In the genomic region with DNA sequence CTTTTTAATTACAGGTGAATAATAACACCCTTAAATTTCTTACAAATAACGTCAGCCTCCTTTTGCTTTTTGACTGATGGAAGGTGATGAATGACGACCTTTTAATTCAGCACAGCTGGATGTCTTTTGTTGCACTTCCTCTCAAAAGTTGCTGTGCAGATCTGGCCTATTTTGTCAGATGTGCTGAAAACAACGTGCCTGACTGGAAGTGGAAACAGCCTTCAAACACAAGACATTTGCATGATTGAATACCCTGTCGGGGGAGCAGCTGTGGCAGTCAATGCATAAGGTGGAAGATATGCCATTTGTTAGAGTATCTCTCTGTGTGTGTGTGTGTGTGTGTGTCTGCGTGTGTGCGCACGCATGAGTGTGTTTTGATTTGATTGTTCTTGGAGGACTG, we compare ENCODE assay signal across 10 cellular contexts.
DNase-seq lines count a peak whose midpoint lies in the region; ATAC-seq, FAIRE-seq and TF ChIP-seq lines count a peak whose summit lies in the region.
"Had no signal": no experiment of that assay in that cellular context is flagged by ENCODE, and none has a peak within 500 bp of the region (broad histone marks: within the 10 kb centered on the region; RNA-seq: fewer than 3 reads in every experiment).

No MANE protein-coding gene starts in this region.

- dilution Hi-C loops in endothelial cell of umbilical vein (cut with MboI; ENCODE audit: extremely low pct_ligation_motif_present, low sequenced_read_pairs): no loop called here

- no peaks in the 10 kb centered on the region for H3K9me1 ChIP-seq in endothelial cell of umbilical vein (replicated peaks; ENCODE audit: control insufficient read depth, extremely low read depth, insufficient read depth, low read length)

- no peaks in the 10 kb centered on the region for H3K9me3 ChIP-seq in endothelial cell of umbilical vein (replicated peaks; ENCODE audit: control insufficient read depth, insufficient read depth, low read length)
- H3K9me3 ChIP-seq in osteoblast (ENCODE audit: low read depth, low read length): no peaks in the 10 kb centered on the region

- H3K79me2 ChIP-seq in endothelial cell of umbilical vein (ENCODE audit: control insufficient read depth, insufficient read depth, low read length): no peaks in the 10 kb centered on the region
- no peaks in the 10 kb centered on the region for H3K79me2 ChIP-seq in osteoblast (ENCODE audit: insufficient read depth, low read length)

- H3K9me3 Mint-ChIP-seq in activated naive CD8-positive, alpha-beta T cell treated with anti-CD3 and anti-CD28 coated beads for 36 hours: peaks cover 2% of the 10 kb centered on the region

- no peak overlapping the region for H3K4me3 Mint-ChIP-seq in activated naive CD8-positive, alpha-beta T cell treated with anti-CD3 and anti-CD28 coated beads for 36 hours
- H3K4me3 Mint-ChIP-seq: activated CD4-positive, alpha-beta memory T cell treated with anti-CD3 and anti-CD28 coated beads for 36 hours had no signal

- ATAC-seq in GM19468 (IDR thresholded peaks at IDR 0.05; ENCODE audit: extremely low read depth, unreplicated experiment) (peak; percentile 26), HG03025 (IDR thresholded peaks at IDR 0.05; ENCODE audit: low FRiP score, unreplicated experiment) (no peak)

- CTCF ChIA-PET in endothelial cell of umbilical vein (lab: Charles Lee): interaction anchor here (1.1 to 1.5 kb wide), 3 partner anchors 11 to 203 kb away, joined by 3 read pairs; no protein-coding TSS in a partner anchor

- H2AFZ ChIP-seq in endothelial cell of umbilical vein (ENCODE audit: low read depth, low read length): peak overlapping the region; percentile 41
- H2AFZ ChIP-seq in osteoblast (ENCODE audit: low read length): peak overlapping the region; percentile 40

- H3K27me3 Mint-ChIP-seq in activated naive CD8-positive, alpha-beta T cell treated with anti-CD3 and anti-CD28 coated beads for 36 hours: peaks cover 6% of the 10 kb centered on the region
- H3K27me3 Mint-ChIP-seq: activated CD4-positive, alpha-beta memory T cell treated with anti-CD3 and anti-CD28 coated beads for 36 hours had no signal

- H3K36me3 ChIP-seq in endothelial cell of umbilical vein (ENCODE audit: control insufficient read depth in 2 of 2, extremely low read depth in 1 of 2, insufficient read depth in 2 of 2, low read length in 2 of 2): no peaks in the 10 kb centered on the region
- no peaks in the 10 kb centered on the region for H3K36me3 ChIP-seq in osteoblast (ENCODE audit: insufficient read depth, low read length)

- H3K4me1 Mint-ChIP-seq in activated naive CD8-positive, alpha-beta T cell treated with anti-CD3 and anti-CD28 coated beads for 36 hours: no peaks in the 10 kb centered on the region

- peaks cover 30% of the 10 kb centered on the region for H3K4me1 ChIP-seq in endothelial cell of umbilical vein (ENCODE audit: control insufficient read depth, extremely low read depth, insufficient read depth, low read length)
- H3K4me1 ChIP-seq in osteoblast (ENCODE audit: insufficient read depth, low read length): no peaks in the 10 kb centered on the region

- peak; percentile 64 for DNase-seq in NCI-H2081 treated with DMSO at 0.1 percent for 48 hours (lab: John Stamatoyannopoulos, UW)
- peak; percentile 90 for DNase-seq in endothelial cell of umbilical vein (ENCODE audit: low read depth, low spot score)
- DNase-seq in osteoblast (ENCODE audit: insufficient read length, low spot score, missing footprints): no peak
- DNase-seq in activated naive CD8-positive, alpha-beta T cell treated with anti-CD3 and anti-CD28 coated beads for 36 hours: no peak
- no peak for DNase-seq in cerebellum (ENCODE audit: low spot score)
- no peak for DNase-seq in A172 (ENCODE audit: low spot score)
- DNase-seq: activated CD4-positive, alpha-beta memory T cell treated with anti-CD3 and anti-CD28 coated beads for 36 hours; posterior cingulate gyrus had no signal

- POLR2A ChIA-PET in endothelial cell of umbilical vein (lab: Charles Lee): no interaction called here

- BruUV-seq in endothelial cell of umbilical vein (replicated peaks; lab: Mats Ljungman, UMichigan): no TSS peak

- FAIRE-seq in endothelial cell of umbilical vein (lab: Jason Lieb, UNC): peak; percentile 86

- H3K27ac ChIP-seq in endothelial cell of umbilical vein (ENCODE audit: insufficient read depth, low read depth, low read length) (peak overlapping the region; percentile 70), osteoblast (ENCODE audit: low read depth, low read length) (no peak overlapping the region)

- H3K27me3 ChIP-seq in endothelial cell of umbilical vein (ENCODE audit: control insufficient read depth in 2 of 2, insufficient read depth in 2 of 2, low read length in 2 of 2): no peaks in the 10 kb centered on the region
- no peaks in the 10 kb centered on the region for H3K27me3 ChIP-seq in osteoblast (ENCODE audit: insufficient read depth, low read length)

- no peak for TF ChIP-seq POLR2A in endothelial cell of umbilical vein (IDR thresholded peaks at IDR 0.05; ENCODE audit: low read depth, low read length)

- H3K4me2 ChIP-seq in endothelial cell of umbilical vein (ENCODE audit: insufficient read depth, low read length): no peak overlapping the region
- no peak overlapping the region for H3K4me2 ChIP-seq in osteoblast (ENCODE audit: insufficient read depth, low read length)

- intact Hi-C loops in endothelial cell of umbilical vein (cut with micrococcal nuclease): loop anchor here (1.0 kb wide), 4 partner anchors 10 to 144 kb away; no protein-coding TSS in a partner anchor

- H3K4me3 ChIP-seq in endothelial cell of umbilical vein (replicated peaks in 1 of 3; ENCODE audit: insufficient read depth in 1 of 3, low read depth in 1 of 3, low read length in 3 of 3): no peak overlapping the region
- no peak overlapping the region for H3K4me3 ChIP-seq in osteoblast (ENCODE audit: insufficient read depth, low read length)

- no peak overlapping the region for H3K27ac Mint-ChIP-seq in activated naive CD8-positive, alpha-beta T cell treated with anti-CD3 and anti-CD28 coated beads for 36 hours
- H3K27ac Mint-ChIP-seq: activated CD4-positive, alpha-beta memory T cell treated with anti-CD3 and anti-CD28 coated beads for 36 hours had no signal

- TF ChIP-seq CTCF in endothelial cell of umbilical vein (IDR thresholded peaks at IDR 0.05; ENCODE audit: extremely low read depth in 1 of 2, insufficient read depth in 1 of 2, low read depth in 1 of 2, low read length in 2 of 2) (no peak), osteoblast (IDR thresholded peaks at IDR 0.05; ENCODE audit: extremely low read depth, low read depth, low read length) (no peak)

- H4K20me1 ChIP-seq in endothelial cell of umbilical vein (replicated peaks; ENCODE audit: control insufficient read depth, extremely low read depth, insufficient read depth, low read length) (no peaks in the 10 kb centered on the region), osteoblast (ENCODE audit: insufficient read depth, low read length) (no peaks in the 10 kb centered on the region)

- H3K36me3 Mint-ChIP-seq in activated naive CD8-positive, alpha-beta T cell treated with anti-CD3 and anti-CD28 coated beads for 36 hours: no peaks in the 10 kb centered on the region
- H3K36me3 Mint-ChIP-seq: activated CD4-positive, alpha-beta memory T cell treated with anti-CD3 and anti-CD28 coated beads for 36 hours had no signal

- H3K9ac ChIP-seq in endothelial cell of umbilical vein (replicated peaks; ENCODE audit: extremely low read depth, insufficient read depth, low read length): peak overlapping the region; percentile 24

TF ChIP-seq in endothelial cell of umbilical vein, 7 proteins besides CTCF, POLR2A, EP300 and RAD21:
- TF ChIP-seq FOS (IDR thresholded peaks at IDR 0.05; ENCODE audit: borderline replicate concordance, insufficient read depth, low read length) (no peak), GATA2 (IDR thresholded peaks at IDR 0.05; ENCODE audit: insufficient read depth, insufficient read length, low read depth, low read length) (no peak), JUN (IDR thresholded peaks at IDR 0.05; ENCODE audit: borderline replicate concordance, insufficient read depth, insufficient read length, low read depth) (peak; percentile 60), MYC (IDR thresholded peaks at IDR 0.05; ENCODE audit: low read depth, low read length) (no peak), EZH2 (IDR thresholded peaks at IDR 0.05; ENCODE audit: borderline replicate concordance, low read depth, low read length, severe bottlenecking) (no peak), POLR2AphosphoS5 (IDR thresholded peaks at IDR 0.05; ENCODE audit: insufficient read depth, low read depth, low read length) (no peak)
- TF ChIP-seq, protein P1, sequence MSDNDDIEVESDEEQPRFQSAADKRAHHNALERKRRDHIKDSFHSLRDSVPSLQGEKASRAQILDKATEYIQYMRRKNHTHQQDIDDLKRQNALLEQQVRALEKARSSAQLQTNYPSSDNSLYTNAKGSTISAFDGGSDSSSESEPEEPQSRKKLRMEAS (IDR thresholded peaks at IDR 0.05; ENCODE audit: insufficient read depth, insufficient read length): peak; percentile 24

Comparison
In these comparisons a context has a peak if more than half of its experiments do, and no peak if none do; other contexts are left out.
1. DNase-seq: peak in NCI-H2081 treated with DMSO at 0.1 percent for 48 hours (single experiment) and endothelial cell of umbilical vein (single experiment); none in osteoblast (single experiment), activated naive CD8-positive, alpha-beta T cell treated with anti-CD3 and anti-CD28 coated beads for 36 hours (single experiment), cerebellum (single experiment) and A172 (single experiment).